Comparison of ENCODE assay signal across 19 cellular contexts in genomic region chr6:15404700-15404980, GRCh38.
A peak's percentile ranks its signal among the peaks of the same experiment; 100 is the strongest.
DNase-seq lines count a peak whose midpoint lies in the region; TF ChIP-seq lines count a peak whose summit lies in the region.
"Had no signal": no experiment of that assay in that cellular context is flagged by ENCODE, and none has a peak within 500 bp of the region (broad histone marks: within the 10 kb centered on the region; RNA-seq: fewer than 3 reads in every experiment).

No MANE protein-coding gene starts in this region.

- H3K27me3 Mint-ChIP-seq in endodermal cell (ENCODE audit: insufficient read depth), result no peaks in the 10 kb centered on the region
- no peaks in the 10 kb centered on the region for H3K27me3 Mint-ChIP-seq in MCF 10A (ENCODE audit: insufficient read depth, unreplicated experiment)

- H3K4me3 ChIP-seq in endodermal cell (ENCODE audit: low read length), result no peak overlapping the region
- H3K4me3 ChIP-seq in neutrophil (ENCODE audit: low read depth in 1 of 2, low read length in 1 of 2), result no peak overlapping the region
- H3K4me3 ChIP-seq: ascending aorta, esophagus muscularis mucosa had no signal

- CTCF ChIA-PET in MCF 10A (lab: Yijun Ruan, JAX), result no interaction called here

- no TSS peak for BruUV-seq in MCF 10A (replicated peaks; lab: Mats Ljungman, UMichigan)

- no peak overlapping the region for H3K4me3 Mint-ChIP-seq in endodermal cell
- H3K4me3 Mint-ChIP-seq in MCF 10A (ENCODE audit: unreplicated experiment), result no peak overlapping the region
- H3K4me3 Mint-ChIP-seq: H9 had no signal

- POLR2A ChIA-PET in MCF 10A (lab: Yijun Ruan, JAX), result interaction anchor here (0.7 to 1.3 kb wide), 3 partner anchors 19 to 39 kb away, joined by 3 to 6 read pairs (median 3); no protein-coding TSS in a partner anchor

- H3K27ac ChIP-seq in VCaP, result peak overlapping the region; percentile 31
- peak overlapping the region; percentile 67 for H3K27ac ChIP-seq in endodermal cell (ENCODE audit: low read depth, low read length)
- peak overlapping the region; percentile 70 for H3K27ac ChIP-seq in neutrophil
- H3K27ac ChIP-seq: 22Rv1, ascending aorta, esophagus muscularis mucosa had no signal

- H3K27ac Mint-ChIP-seq in endodermal cell, result no peak overlapping the region
- H3K27ac Mint-ChIP-seq in MCF 10A (ENCODE audit: low read depth, unreplicated experiment), result no peak overlapping the region

- intact Hi-C loops in MCF 10A (cut with micrococcal nuclease), result no loop called here

- H3K4me1 ChIP-seq in endodermal cell (ENCODE audit: control insufficient read depth, insufficient read depth, low read length) (peaks cover 59% of the 10 kb centered on the region), neutrophil (ENCODE audit: control insufficient read depth in 1 of 2, insufficient read depth in 1 of 2, low read depth in 1 of 2, low read length in 1 of 2) (peaks cover 50 to 68% of the 10 kb centered on the region in 2 experiments)

- H3K9me3 Mint-ChIP-seq in endodermal cell, result no peaks in the 10 kb centered on the region
- H3K9me3 Mint-ChIP-seq in MCF 10A (ENCODE audit: unreplicated experiment), result no peaks in the 10 kb centered on the region
- H3K9me3 Mint-ChIP-seq: H9 had no signal

- no peak for TF ChIP-seq CTCF in VCaP (conservative IDR thresholded peaks at IDR 0.05)
- TF ChIP-seq CTCF in endodermal cell (conservative IDR thresholded peaks at IDR 0.05), result no peak
- TF ChIP-seq CTCF in neutrophil (IDR thresholded peaks at IDR 0.05), result no peak
- no peak for TF ChIP-seq CTCF in MCF 10A (IDR thresholded peaks at IDR 0.05; ENCODE audit: unreplicated experiment)

- no peak overlapping the region for H3K9ac ChIP-seq in endodermal cell (ENCODE audit: extremely low read depth, low read length, poor library complexity, severe bottlenecking)

- H3K36me3 Mint-ChIP-seq in endodermal cell (ENCODE audit: low read depth) (no peaks in the 10 kb centered on the region), MCF 10A (ENCODE audit: insufficient read depth, unreplicated experiment) (no peaks in the 10 kb centered on the region)

- DNase-seq in NCI-H526 treated with DMSO at 0.1 percent for 48 hours (lab: John Stamatoyannopoulos, UW) (peak; percentile 15), NCI-H526 (lab: John Stamatoyannopoulos, UW) (no peak), endodermal cell (no peak), MV-4-11 (lab: John Stamatoyannopoulos, UW) (no peak), MCF 10A (ENCODE audit: unreplicated experiment) (no peak)
- DNase-seq in stimulated activated CD4-positive, alpha-beta T cell treated with anti-CD3 and anti-CD28 coated beads, Interleukin-15, amount 100 ng/mL, for 24 hours, result no peak
- DNase-seq: activated CD4-positive, alpha-beta T cell treated with anti-CD3 and anti-CD28 coated beads for 1 hour; activated gamma-delta T cell; effector memory CD4-positive, alpha-beta T cell; H9; KG1; NCI-H1105; small intestine; stimulated activated CD4-positive, alpha-beta T cell treated with anti-CD3 and anti-CD28 coated beads, Interleukin-2, amount 100 ng/mL, for 48 hours had no signal

- H3K9me3 ChIP-seq in endodermal cell (ENCODE audit: control insufficient read depth, low read length), result no peaks in the 10 kb centered on the region
- no peaks in the 10 kb centered on the region for H3K9me3 ChIP-seq in neutrophil
- H3K9me3 ChIP-seq: ascending aorta, esophagus muscularis mucosa had no signal

- H3K36me3 ChIP-seq in endodermal cell (ENCODE audit: control insufficient read depth, insufficient read depth, low read length) (no peaks in the 10 kb centered on the region), neutrophil (no peaks in the 10 kb centered on the region)
- H3K36me3 ChIP-seq: ascending aorta, esophagus muscularis mucosa had no signal

- peaks cover 89% of the 10 kb centered on the region for H3K4me1 Mint-ChIP-seq in endodermal cell
- peaks cover 39% of the 10 kb centered on the region for H3K4me1 Mint-ChIP-seq in MCF 10A (ENCODE audit: insufficient read depth, unreplicated experiment)

- H3K27me3 ChIP-seq in endodermal cell (ENCODE audit: control insufficient read depth, insufficient read depth, low read length, poor library complexity, severe bottlenecking) (no peaks in the 10 kb centered on the region), neutrophil (no peaks in the 10 kb centered on the region)
- H3K27me3 ChIP-seq: ascending aorta, esophagus muscularis mucosa had no signal
